32 cellular contexts compared by ENCODE assay signal in the genomic region with DNA sequence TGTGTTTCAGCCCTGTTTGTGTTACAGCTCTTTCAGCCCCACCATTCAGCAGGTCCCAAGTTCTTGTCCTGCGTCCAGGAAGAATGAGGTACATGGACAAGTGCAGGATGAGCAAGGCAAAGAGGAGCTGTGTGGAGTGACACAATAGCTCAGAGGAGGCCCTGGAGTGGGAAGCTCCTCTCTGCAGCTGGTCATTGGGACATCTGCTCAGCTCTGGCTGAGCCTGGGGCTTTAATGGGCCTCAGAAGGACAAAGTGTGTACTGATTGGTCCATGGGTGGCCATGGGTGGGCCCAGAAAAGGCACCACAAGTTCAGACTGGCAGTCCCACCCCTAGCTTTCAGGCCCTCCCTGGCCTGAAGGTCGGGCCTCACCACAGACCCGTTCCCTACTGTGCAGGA.
"Had no signal": no experiment of that assay in that cellular context is flagged by ENCODE, and none has a peak within 500 bp of the region (broad histone marks: within the 10 kb centered on the region; RNA-seq: fewer than 3 reads in every experiment).

No MANE protein-coding gene starts in this region.

- H3K27ac ChIP-seq: ascending aorta, breast epithelium, cardiac muscle cell, coronary artery, esophagus muscularis mucosa, gastroesophageal sphincter had no signal

- H3K27me3 ChIP-seq: ascending aorta, breast epithelium, cardiac muscle cell, esophagus muscularis mucosa, gastroesophageal sphincter had no signal

- H3K9me3 Mint-ChIP-seq: activated CD4-positive, alpha-beta memory T cell treated with anti-CD3 and anti-CD28 coated beads for 36 hours; activated CD4-positive, alpha-beta T cell treated with anti-CD3 and anti-CD28 coated beads, Interleukin-2, amount 10 ng/mL, durations not matched to agents 24 days and 14 days; activated naive CD4-positive, alpha-beta T cell treated with anti-CD3 and anti-CD28 coated beads, Interleukin-2, amount 10 ng/mL, durations not matched to agents 7 days and 5 days; activated naive CD4-positive, alpha-beta T cell treated with anti-CD3 and anti-CD28 coated beads, Interleukin-2, amount 50 U/mL, for 72 hours; activated naive CD8-positive, alpha-beta T cell treated with anti-CD3 and anti-CD28 coated beads, Interleukin-2, amount 10 ng/mL, durations not matched to agents 7 days and 5 days; activated T-helper 1 cell treated with anti-CD3 and anti-CD28 coated beads, Interleukin-12 subunit alpha, Interleukin-12 subunit beta, Interleukin-2, Interleukin-4 antibody, amounts not matched to agents 30 ng/mL and 10 ng/mL and 1 ng/mL, durations not matched to agents 14 hours and 24 hours and 36 hours; activated T-helper 2 cell treated with anti-CD3 and anti-CD28 coated beads, Interferon-gamma antibody, Interleukin-2, Interleukin-4, amounts not matched to agents 10 μg/mL and 5 μg/mL and 100 μg/mL, durations not matched to agents 14 hours and 24 hours and 36 hours; brain; dendritic cell treated with granulocyte-macrophage colony-stimulating factor and Interleukin-4, amounts not matched to agents 40 ng/mL and 50 ng/mL, for 4 days; effector memory CD8-positive, alpha-beta T cell had no signal

- DNase-seq: activated CD4-positive, alpha-beta memory T cell treated with anti-CD3 and anti-CD28 coated beads for 36 hours; activated CD4-positive, alpha-beta T cell treated with anti-CD3 and anti-CD28 coated beads for 36 hours; activated CD4-positive, alpha-beta T cell treated with anti-CD3 and anti-CD28 coated beads, Interleukin-2, amount 10 ng/mL, durations not matched to agents 24 days and 14 days; activated CD4-positive, CD25-positive, alpha-beta regulatory T cell; activated CD4-positive, CD25-positive, alpha-beta regulatory T cell treated with anti-CD3 and anti-CD28 coated beads, Interleukin-2, amount 50 U/mL, for 72 hours; activated CD8-positive, alpha-beta memory T cell treated with anti-CD3 and anti-CD28 coated beads, Interleukin-2, amount 10 ng/mL, durations not matched to agents 7 days and 5 days; activated CD8-positive, alpha-beta memory T cell treated with anti-CD3 and anti-CD28 coated beads, Interleukin-2, amount 50 U/mL, for 4 hours; activated CD8-positive, alpha-beta T cell treated with anti-CD3 and anti-CD28 coated beads, Interleukin-2, amount 10 ng/mL, durations not matched to agents 7 days and 5 days; activated effector memory CD4-positive, alpha-beta T cell treated with anti-CD3 and anti-CD28 coated beads, Interleukin-2, amount 50 U/mL, for 16 hours; activated naive CD4-positive, alpha-beta T cell treated with anti-CD3 and anti-CD28 coated beads, Interleukin-2, amount 10 ng/mL, durations not matched to agents 7 days and 5 days; activated naive CD8-positive, alpha-beta T cell treated with anti-CD3 and anti-CD28 coated beads, Interleukin-2, amount 10 ng/mL, durations not matched to agents 7 days and 5 days; activated T-cell treated with anti-CD3 and anti-CD28 coated beads, Interleukin-2, amount 50 U/mL, for 1 hour; activated T-cell treated with anti-CD3 and anti-CD28 coated beads, Interleukin-2, amount 50 U/mL, for 48 hours; central memory CD4-positive, alpha-beta T cell; cerebellar nuclear complex; effector CD4-positive, alpha-beta T cell; effector memory CD8-positive, alpha-beta T cell; erythroblast; foreskin melanocyte; head of caudate nucleus; T-helper 2 cell had no signal

- H3K4me1 ChIP-seq: ascending aorta, breast epithelium, esophagus muscularis mucosa, gastroesophageal sphincter had no signal

- H3K4me3 ChIP-seq: ascending aorta, breast epithelium, cardiac muscle cell, coronary artery, esophagus muscularis mucosa, gastroesophageal sphincter had no signal

- H3K36me3 Mint-ChIP-seq: activated CD4-positive, alpha-beta memory T cell treated with anti-CD3 and anti-CD28 coated beads for 36 hours; activated CD8-positive, alpha-beta memory T cell treated with anti-CD3 and anti-CD28 coated beads, Interleukin-2, amount 10 ng/mL, durations not matched to agents 7 days and 5 days; activated naive CD4-positive, alpha-beta T cell treated with anti-CD3 and anti-CD28 coated beads, Interleukin-2, amount 10 ng/mL, durations not matched to agents 7 days and 5 days; activated naive CD4-positive, alpha-beta T cell treated with anti-CD3 and anti-CD28 coated beads, Interleukin-2, amount 50 U/mL, for 72 hours; activated naive CD8-positive, alpha-beta T cell treated with anti-CD3 and anti-CD28 coated beads, Interleukin-2, amount 10 ng/mL, durations not matched to agents 7 days and 5 days; brain had no signal

- H3K9me3 ChIP-seq: ascending aorta, breast epithelium, esophagus muscularis mucosa, gastroesophageal sphincter had no signal

- H3K4me3 Mint-ChIP-seq: activated CD4-positive, alpha-beta memory T cell treated with anti-CD3 and anti-CD28 coated beads for 36 hours; activated CD4-positive, alpha-beta T cell treated with anti-CD3 and anti-CD28 coated beads for 36 hours; activated CD4-positive, alpha-beta T cell treated with anti-CD3 and anti-CD28 coated beads, Interleukin-2, amount 10 ng/mL, durations not matched to agents 24 days and 14 days; activated CD8-positive, alpha-beta memory T cell treated with anti-CD3 and anti-CD28 coated beads, Interleukin-2, amount 10 ng/mL, durations not matched to agents 7 days and 5 days; activated CD8-positive, alpha-beta T cell treated with anti-CD3 and anti-CD28 coated beads, Interleukin-2, amount 10 ng/mL, durations not matched to agents 7 days and 5 days; activated naive CD4-positive, alpha-beta T cell treated with anti-CD3 and anti-CD28 coated beads, Interleukin-2, amount 10 ng/mL, durations not matched to agents 7 days and 5 days; activated naive CD8-positive, alpha-beta T cell treated with anti-CD3 and anti-CD28 coated beads, Interleukin-2, amount 10 ng/mL, durations not matched to agents 7 days and 5 days; activated T-helper 1 cell treated with anti-CD3 and anti-CD28 coated beads, Interleukin-12 subunit alpha, Interleukin-12 subunit beta, Interleukin-2, Interleukin-4 antibody, amounts not matched to agents 30 ng/mL and 10 ng/mL and 1 ng/mL, durations not matched to agents 14 hours and 24 hours and 36 hours; brain; dendritic cell treated with granulocyte-macrophage colony-stimulating factor and Interleukin-4, amounts not matched to agents 40 ng/mL and 50 ng/mL, for 4 days; effector memory CD8-positive, alpha-beta T cell had no signal

- H3K27me3 Mint-ChIP-seq: activated CD4-positive, alpha-beta memory T cell treated with anti-CD3 and anti-CD28 coated beads for 36 hours; activated CD4-positive, alpha-beta T cell treated with anti-CD3 and anti-CD28 coated beads for 36 hours; activated CD8-positive, alpha-beta memory T cell treated with anti-CD3 and anti-CD28 coated beads, Interleukin-2, amount 10 ng/mL, durations not matched to agents 7 days and 5 days; brain had no signal

- ATAC-seq: activated CD4-positive, alpha-beta T cell treated with anti-CD3 and anti-CD28 coated beads for 36 hours; activated CD8-positive, alpha-beta memory T cell treated with anti-CD3 and anti-CD28 coated beads, Interleukin-2, amount 10 ng/mL, durations not matched to agents 7 days and 5 days; activated CD8-positive, alpha-beta T cell treated with anti-CD3 and anti-CD28 coated beads, Interleukin-2, amount 10 ng/mL, durations not matched to agents 7 days and 5 days; activated naive CD4-positive, alpha-beta T cell treated with anti-CD3 and anti-CD28 coated beads, Interleukin-2, amount 50 U/mL, for 72 hours; effector memory CD8-positive, alpha-beta T cell; gastroesophageal sphincter had no signal

- H3K4me1 Mint-ChIP-seq: activated naive CD4-positive, alpha-beta T cell treated with anti-CD3 and anti-CD28 coated beads, Interleukin-2, amount 10 ng/mL, durations not matched to agents 7 days and 5 days had no signal

- H3K27ac Mint-ChIP-seq: activated CD4-positive, alpha-beta memory T cell treated with anti-CD3 and anti-CD28 coated beads for 36 hours; activated CD4-positive, alpha-beta T cell treated with anti-CD3 and anti-CD28 coated beads for 36 hours; activated CD4-positive, alpha-beta T cell treated with anti-CD3 and anti-CD28 coated beads, Interleukin-2, amount 10 ng/mL, durations not matched to agents 24 days and 14 days; activated CD8-positive, alpha-beta memory T cell treated with anti-CD3 and anti-CD28 coated beads, Interleukin-2, amount 10 ng/mL, durations not matched to agents 7 days and 5 days; activated CD8-positive, alpha-beta T cell treated with anti-CD3 and anti-CD28 coated beads, Interleukin-2, amount 10 ng/mL, durations not matched to agents 7 days and 5 days; activated naive CD4-positive, alpha-beta T cell treated with anti-CD3 and anti-CD28 coated beads, Interleukin-2, amount 10 ng/mL, durations not matched to agents 7 days and 5 days; activated naive CD4-positive, alpha-beta T cell treated with anti-CD3 and anti-CD28 coated beads, Interleukin-2, amount 50 U/mL, for 72 hours; activated naive CD8-positive, alpha-beta T cell treated with anti-CD3 and anti-CD28 coated beads, Interleukin-2, amount 10 ng/mL, durations not matched to agents 7 days and 5 days; activated T-helper 1 cell treated with anti-CD3 and anti-CD28 coated beads, Interleukin-12 subunit alpha, Interleukin-12 subunit beta, Interleukin-2, Interleukin-4 antibody, amounts not matched to agents 30 ng/mL and 10 ng/mL and 1 ng/mL, durations not matched to agents 14 hours and 24 hours and 36 hours; activated T-helper 2 cell treated with anti-CD3 and anti-CD28 coated beads, Interferon-gamma antibody, Interleukin-2, Interleukin-4, amounts not matched to agents 10 μg/mL and 5 μg/mL and 100 μg/mL, durations not matched to agents 14 hours and 24 hours and 36 hours; brain; dendritic cell treated with granulocyte-macrophage colony-stimulating factor and Interleukin-4, amounts not matched to agents 40 ng/mL and 50 ng/mL, for 4 days; effector memory CD8-positive, alpha-beta T cell had no signal

- H3K36me3 ChIP-seq: ascending aorta, breast epithelium, cardiac muscle cell, esophagus muscularis mucosa, gastroesophageal sphincter had no signal
